Comparison of ENCODE assay signal across 8 cellular contexts in the genomic region with DNA sequence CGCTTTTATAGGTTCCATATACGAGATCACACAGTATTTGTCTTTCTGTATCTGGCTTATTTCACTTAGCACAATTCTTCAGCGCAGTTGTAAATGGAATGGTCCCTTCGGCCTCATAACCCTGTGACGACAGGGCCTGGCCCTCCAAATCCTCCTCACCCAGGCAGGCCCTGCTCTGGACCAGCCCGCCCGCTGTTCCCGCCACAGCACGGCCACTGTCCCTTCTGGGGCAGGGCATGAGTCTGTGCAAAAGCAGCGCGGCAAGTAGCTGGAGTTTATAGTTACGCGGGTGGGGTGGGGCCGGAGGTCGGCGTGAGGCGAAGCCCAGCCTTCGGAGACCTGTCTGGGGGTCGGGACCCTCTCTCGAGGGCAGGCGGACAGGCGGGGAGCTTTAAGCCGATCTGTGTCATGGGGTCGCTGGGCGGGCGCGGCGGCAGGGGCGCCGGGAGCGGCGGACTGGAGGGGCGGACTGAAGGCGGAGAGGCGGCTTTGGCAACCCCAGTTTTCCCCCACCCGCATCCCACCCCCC. TPM values are rescaled to one million over a fixed set of nuclear protein-coding genes. Genes with fewer than 3 reads are reported as not detected.
DNase-seq lines count a peak whose midpoint lies in the region; ATAC-seq, FAIRE-seq and TF ChIP-seq lines count a peak whose summit lies in the region.

No MANE protein-coding gene starts in this region.

- H3K27me3 ChIP-seq in breast epithelium (no peaks in the 10 kb centered on the region), keratinocyte (ENCODE audit: control insufficient read depth, extremely low read depth, insufficient read depth, low read length) (no peaks in the 10 kb centered on the region), spleen (replicated peaks in 1 of 7) (peaks cover 0 to 20% (median 11%) of the 10 kb centered on the region in 7 donors)

- no peaks in the 10 kb centered on the region for H3K4me1 ChIP-seq in breast epithelium
- peaks cover 5% of the 10 kb centered on the region for H3K4me1 ChIP-seq in keratinocyte (ENCODE audit: control insufficient read depth, extremely low read depth, insufficient read depth, low read length)
- H3K4me1 ChIP-seq in spleen = peaks cover 4 to 30% (median 24%) of the 10 kb centered on the region in 6 donors

- dilution Hi-C loops in keratinocyte (cut with MboI; ENCODE audit: extremely low pct_ligation_motif_present, low sequenced_read_pairs) = no loop called here

- H3K36me3 ChIP-seq in breast epithelium (no peaks in the 10 kb centered on the region), keratinocyte (ENCODE audit: control insufficient read depth in 2 of 2, extremely low read depth in 1 of 2, insufficient read depth in 2 of 2, low read length in 2 of 2) (peaks cover 0 to 4% of the 10 kb centered on the region in 2 experiments), spleen (peaks cover 0 to 11% (median 0%) of the 10 kb centered on the region in 6 donors)

- TF ChIP-seq POLR2A in breast epithelium (IDR thresholded peaks at IDR 0.05) = no peak
- TF ChIP-seq POLR2A in spleen (IDR thresholded peaks at IDR 0.05) = no peak

- no peaks in the 10 kb centered on the region for H4K20me1 ChIP-seq in keratinocyte (ENCODE audit: control insufficient read depth, extremely low read depth, insufficient read depth, low read length)

- H3K9me3 ChIP-seq in breast epithelium = no peaks in the 10 kb centered on the region
- no peaks in the 10 kb centered on the region for H3K9me3 ChIP-seq in keratinocyte (ENCODE audit: control insufficient read depth, low read depth, low read length)
- no peaks in the 10 kb centered on the region for H3K9me3 ChIP-seq in spleen

- FAIRE-seq in keratinocyte (lab: Jason Lieb, UNC) (no peak), D721Med (lab: Jason Lieb, UNC) (no peak)

- no peaks in the 10 kb centered on the region for H3K79me2 ChIP-seq in keratinocyte (ENCODE audit: control insufficient read depth, insufficient read depth, low read length)

- peak overlapping the region; percentile 57 for H3K9ac ChIP-seq in keratinocyte (ENCODE audit: control insufficient read depth, extremely low read depth, insufficient read depth, low read length)

- peak overlapping the region; percentile 54 to 84 for H3K27ac ChIP-seq in breast epithelium
- H3K27ac ChIP-seq in keratinocyte (ENCODE audit: control insufficient read depth, insufficient read depth, low read length) = no peak overlapping the region
- peak overlapping the region in 7 of 8 donors; percentile 58 to 80 (median 71) for H3K27ac ChIP-seq in spleen

- H2AFZ ChIP-seq in keratinocyte (ENCODE audit: control insufficient read depth, low read length) = peak overlapping the region; percentile 87

- WGBS in spleen, 5 donors = 12 to 39% (median 17%) methylated on average over 9 to 36 of the region's 36 CpGs

- peak overlapping the region; percentile 68 for H3K4me2 ChIP-seq in keratinocyte (ENCODE audit: control insufficient read depth, extremely low read depth, insufficient read depth, low read depth, low read length)

- H3K4me3 ChIP-seq in breast epithelium = peak overlapping the region; percentile 83 to 98 (median 85)
- peak overlapping the region; percentile 65 to 79 (median 67) for H3K4me3 ChIP-seq in keratinocyte (ENCODE audit: control insufficient read depth in 2 of 3, extremely low read depth in 1 of 3, insufficient read depth in 2 of 3, low read depth in 1 of 3, low read length in 3 of 3)
- peak overlapping the region; percentile 17 to 80 (median 56) for H3K4me3 ChIP-seq in spleen

- no peaks in the 10 kb centered on the region for H3K9me1 ChIP-seq in keratinocyte (ENCODE audit: control insufficient read depth, extremely low read depth, insufficient read depth, low read length)

- DNase-seq in HT-29 (ENCODE audit: low spot score) = peak; percentile 74
- no peak for DNase-seq in breast epithelium (ENCODE audit: low spot score in 2 of 2)
- DNase-seq in keratinocyte (ENCODE audit: low read depth, low spot score) = no peak
- peak; percentile 78 for DNase-seq in spleen
- no peak for DNase-seq in D721Med (ENCODE audit: insufficient read length, low spot score)
- DNase-seq in activated naive CD4-positive, alpha-beta T cell treated with anti-CD3 and anti-CD28 coated beads, Interleukin-2, amount 50 U/mL, for 16 hours = no peak
- DNase-seq in mucosa of gallbladder (ENCODE audit: low spot score) = no peak

- intact Hi-C loops in breast epithelium (cut with DNase I; ENCODE audit: low total_unique reads) = no loop called here
- intact Hi-C loops in spleen (cut with DNase I; ENCODE audit: low total_unique reads) = no loop called here

- TF ChIP-seq CTCF in breast epithelium (IDR thresholded peaks at IDR 0.05) (no peak), keratinocyte (optimal IDR thresholded peaks at IDR 0.05 in 1 of 3, IDR thresholded peaks at IDR 0.05 in 1 of 3, conservative IDR thresholded peaks at IDR 0.05 in 1 of 3; ENCODE audit: extremely low read depth in 1 of 3, insufficient read depth in 2 of 3, low read length in 3 of 3) (no peak), spleen (IDR thresholded peaks at IDR 0.05 in 8 of 11, conservative IDR thresholded peaks at IDR 0.05 in 3 of 11) (no peak), D721Med (IDR thresholded peaks at IDR 0.05; ENCODE audit: insufficient read depth, missing control alignments) (no peak)

- no peak for ATAC-seq in GM21423 (IDR thresholded peaks at IDR 0.05; ENCODE audit: unreplicated experiment)

RNA-seq across cellular contexts. Expression of gene ARPIN, which starts 0.5 kb away (rescaled TPM):
- total RNA-seq in HT-29 (2014; rRNA removed; shearing (Covaris generic)) = 4.7 and 7.9 TPM in 2 replicates
- total RNA-seq in breast epithelium = 10 to 100 TPM; 14.6 to 22.3 (median 17.0) TPM
- polyA plus RNA-seq in keratinocyte = 6.2 to 10.1 TPM (median 9.0 TPM) in 3 replicates
- 3.0 TPM for polyA plus RNA-seq in keratinocyte (2011; ENCODE audit: low read depth)
- 7.0 and 7.5 TPM in 2 replicates for polyA plus RNA-seq in keratinocyte (2011; cell fraction: cytosol; rRNA removed)
- polyA plus RNA-seq in keratinocyte (2011; cell fraction: nucleus; rRNA removed) = 10.5 and 11.4 TPM in 2 replicates
- polyA plus RNA-seq in keratinocyte (2012; ENCODE audit: low replicate concordance) = 5.7 and 8.9 TPM in 2 replicates
- polyA minus RNA-seq in keratinocyte = 6.6 to 7.8 TPM (median 7.3 TPM) in 3 replicates
- polyA minus RNA-seq in keratinocyte (2011; cell fraction: cytosol; rRNA and poly(A)+ RNA removed) = 3.8 TPM
- polyA minus RNA-seq in keratinocyte (2011; cell fraction: nucleus; rRNA and poly(A)+ RNA removed) = 2.6 and 4.0 TPM in 2 replicates
- total RNA-seq in spleen = 10 to 100 TPM in 6 of 7 donors, 1 to 10 TPM in 1; 8.0 to 23.1 (median 12.7) TPM
- polyA plus RNA-seq in spleen = 1 to 10 TPM; 2.7 to 7.1 (median 3.1) TPM
- total RNA-seq in mucosa of gallbladder = 23.3 TPM

RNA-seq across cellular contexts. Expression of gene AP3S2, which starts 18.4 kb away (rescaled TPM):
- 14.8 and 36.2 TPM in 2 replicates for total RNA-seq in HT-29 (2014; rRNA removed; shearing (Covaris generic))
- 10 to 100 TPM; 37.4 to 57.4 (median 52.8) TPM for total RNA-seq in breast epithelium
- polyA plus RNA-seq in keratinocyte = 22.9 to 39.2 TPM (median 34.6 TPM) in 3 replicates
- polyA plus RNA-seq in keratinocyte (2011; ENCODE audit: low read depth) = 27.6 TPM
- 23.1 and 30.5 TPM in 2 replicates for polyA plus RNA-seq in keratinocyte (2011; cell fraction: cytosol; rRNA removed)
- polyA plus RNA-seq in keratinocyte (2011; cell fraction: nucleus; rRNA removed) = 18.4 and 19.9 TPM in 2 replicates
- polyA plus RNA-seq in keratinocyte (2012; ENCODE audit: low replicate concordance) = 22.9 and 30.3 TPM in 2 replicates
- 15.8 to 64.5 TPM (median 41.5 TPM) in 3 replicates for polyA minus RNA-seq in keratinocyte
- 22.1 TPM for polyA minus RNA-seq in keratinocyte (2011; cell fraction: cytosol; rRNA and poly(A)+ RNA removed)
- polyA minus RNA-seq in keratinocyte (2011; cell fraction: nucleus; rRNA and poly(A)+ RNA removed) = 21.5 and 39.3 TPM in 2 replicates
- total RNA-seq in spleen = 10 to 100 TPM; 30.4 to 54.9 (median 34.9) TPM
- polyA plus RNA-seq in spleen = 10 to 100 TPM in 1 of 3 donors, 1 to 10 TPM in 2; 5.4 to 14.3 (median 6.7) TPM
- total RNA-seq in mucosa of gallbladder = 24.9 TPM

Comparison
In these comparisons a context has a peak if more than half of its experiments do, and no peak if none do; other contexts are left out.
1. DNase-seq: peak in HT-29 (single experiment) and spleen (single experiment); none in breast epithelium (0 of 2), keratinocyte (single experiment), D721Med (single experiment), activated naive CD4-positive, alpha-beta T cell treated with anti-CD3 and anti-CD28 coated beads, Interleukin-2, amount 50 U/mL, for 16 hours (single experiment) and mucosa of gallbladder (single experiment).
2. Peak in every context shown above with its lines, with median percentiles within 50 percentile points of each other: H3K4me3 ChIP-seq.